ENCODE assay signal across 19 cellular contexts in genomic region chr10:32418572-32418971, GRCh38. TPM values are rescaled to one million over a fixed set of nuclear protein-coding genes. Genes with fewer than 3 reads are reported as not detected.
DNase-seq lines count a peak whose midpoint lies in the region; ATAC-seq, FAIRE-seq and TF ChIP-seq lines count a peak whose summit lies in the region.
"Had no signal": no experiment of that assay in that cellular context is flagged by ENCODE, and none has a peak within 500 bp of the region (broad histone marks: within the 10 kb centered on the region; RNA-seq: fewer than 3 reads in every experiment).

No MANE protein-coding gene starts in this region.

- in situ Hi-C loops in IMR-90 (cut with MboI; ENCODE audit: low sequenced_read_pairs) (no loop called here), K562 (cut with MboI) (no loop called here)

- no peak overlapping the region for H3K4me3 ChIP-seq in IMR-90 (ENCODE audit: insufficient read depth, low read depth, low read length)
- no peak overlapping the region for H3K4me3 ChIP-seq in K562
- no peak overlapping the region for H3K4me3 ChIP-seq in thyroid gland (replicated peaks in 1 of 3)
- H3K4me3 ChIP-seq: BLaER1 treated with 17β-estradiol and CSF1 and Interleukin-3, amounts not matched to agents 10 nM and 100 nM had no signal

- 70% methylated on average over 2 of the region's 3 CpGs; no CpG with 5 or more reads in 1 of the 2 experiments for WGBS in IMR-90 (ENCODE audit: extremely low coverage in 2 of 2, insufficient read length in 1 of 2), 2 experiments
- WGBS in K562 (ENCODE audit: insufficient coverage, low coverage, missing lambda C conversion rate) = 8% methylated on average over 3 of the region's 3 CpGs
- WGBS in thyroid gland, 2 donors = 81 to 82% methylated on average over 3 of the region's 3 CpGs

- no peaks in the 10 kb centered on the region for H3K36me3 ChIP-seq in IMR-90 (ENCODE audit: control insufficient read depth, insufficient read depth, low read length)
- no peaks in the 10 kb centered on the region for H3K36me3 ChIP-seq in K562 (ENCODE audit: control insufficient read depth, insufficient read depth, low read length)
- H3K36me3 ChIP-seq in thyroid gland = no peaks in the 10 kb centered on the region
- H3K36me3 ChIP-seq: BLaER1 treated with 17β-estradiol and CSF1 and Interleukin-3, amounts not matched to agents 10 nM and 100 nM had no signal

- no peak for TF ChIP-seq POLR2A in IMR-90 (IDR thresholded peaks at IDR 0.05; ENCODE audit: low read depth, low read length)
- no peak for TF ChIP-seq POLR2A in K562 (conservative IDR thresholded peaks at IDR 0.05)
- TF ChIP-seq POLR2A in thyroid gland (IDR thresholded peaks at IDR 0.05) = no peak

- H3K4me2 ChIP-seq in IMR-90 (ENCODE audit: low read depth, low read length) (no peak overlapping the region), K562 (ENCODE audit: insufficient read depth, low read length) (no peak overlapping the region)
- H3K4me2 ChIP-seq: BLaER1 treated with 17β-estradiol and CSF1 and Interleukin-3, amounts not matched to agents 10 nM and 100 nM had no signal

- H2BK20ac ChIP-seq in IMR-90 (ENCODE audit: low read depth, low read length) = no peak overlapping the region

- no peak overlapping the region for H3K23ac ChIP-seq in IMR-90 (ENCODE audit: low read depth, low read length)

- no peak overlapping the region for H4K8ac ChIP-seq in IMR-90 (ENCODE audit: low read depth in 2 of 2, low read length in 2 of 2)

- no peak overlapping the region for H2AK9ac ChIP-seq in IMR-90 (replicated peaks; ENCODE audit: low read depth, low read length, poor library complexity)

- no peaks in the 10 kb centered on the region for H3K79me2 ChIP-seq in K562 (ENCODE audit: control insufficient read depth, insufficient read depth, low read length)

- dilution Hi-C loops in IMR-90 (cut with HindIII; ENCODE audit: low sequenced_read_pairs, unreplicated experiment) = no loop called here

- H3K9me3 ChIP-seq in IMR-90 (ENCODE audit: control insufficient read depth, insufficient read depth, low read length) (no peaks in the 10 kb centered on the region), K562 (replicated peaks; ENCODE audit: control insufficient read depth, insufficient read depth, low read depth, low read length) (no peaks in the 10 kb centered on the region), thyroid gland (no peaks in the 10 kb centered on the region)

- TF ChIP-seq CTCF in IMR-90 (conservative IDR thresholded peaks at IDR 0.05; ENCODE audit: low read depth, low read length) (no peak), K562 (IDR thresholded peaks at IDR 0.05 in 2 of 3, conservative IDR thresholded peaks at IDR 0.05 in 1 of 3; ENCODE audit: insufficient read depth in 2 of 3, low read depth in 1 of 3, low read length in 3 of 3) (no peak), thyroid gland (IDR thresholded peaks at IDR 0.05) (no peak)

- no peak overlapping the region for H3K56ac ChIP-seq in IMR-90 (ENCODE audit: extremely low read depth, insufficient read depth, low read length)

- DNase-seq in IMR-90 = no peak
- DNase-seq in K562 (ENCODE audit: extremely low read depth in 1 of 4, low spot score in 3 of 4) = no peak
- DNase-seq in left colon = no peak
- no peak for DNase-seq in thyroid gland
- DNase-seq in activated T-cell treated with anti-CD3 and anti-CD28 coated beads, Interleukin-2, amount 50 U/mL, for 1 hour = no peak
- DNase-seq in SHP77 treated with DMSO at 0.1 percent for 48 hours (lab: John Stamatoyannopoulos, UW) = no peak
- DNase-seq: CD8-positive, alpha-beta memory T cell; DMS53; NCI-H1105; NCI-H1694; NCI-H2227 treated with DMSO at 0.1 percent for 48 hours; NCI-H524; NCI-H82; SIG-M5 had no signal

- H4K5ac ChIP-seq in IMR-90 (ENCODE audit: low read depth, low read length) = 0 out of 2 replicates have a peak overlapping the region, but pooled peaks have one; percentile 12

- TF ChIP-seq RAD21 in IMR-90 (IDR thresholded peaks at IDR 0.05; ENCODE audit: low read length) (no peak), K562 (CRISPR knock-in tag; conservative IDR thresholded peaks at IDR 0.05 in 1 of 2, IDR thresholded peaks at IDR 0.05 in 1 of 2) (no peak)

- H3K14ac ChIP-seq in IMR-90 (replicated peaks; ENCODE audit: low read depth, low read length) = no peak overlapping the region

- H2BK120ac ChIP-seq in IMR-90 (ENCODE audit: low read depth, low read length) = no peak overlapping the region

- no peak overlapping the region for H3K4ac ChIP-seq in IMR-90 (ENCODE audit: low read depth, low read length)

- H3K79me1 ChIP-seq in IMR-90 (ENCODE audit: low read depth in 1 of 2, low read length in 2 of 2) = no peaks in the 10 kb centered on the region

- H2BK5ac ChIP-seq in IMR-90 (ENCODE audit: low read depth, low read length, poor library complexity, severe bottlenecking) = peak overlapping the region; percentile 26

- ATAC-seq in IMR-90 (ENCODE audit: low read depth) (no peak), K562 (peak; percentile 25; the same call in 2 of the 3 replicates), left colon (peak; percentile 75), GM18858 (IDR thresholded peaks at IDR 0.05; ENCODE audit: unreplicated experiment) (no peak)

- no peak overlapping the region for H2BK15ac ChIP-seq in IMR-90 (ENCODE audit: low read depth, low read length)

- CTCF ChIA-PET in IMR-90 (lab: Yijun Ruan, JAX) = no interaction called here
- CTCF ChIA-PET in K562 (lab: Yijun Ruan, JAX; ENCODE audit: low intra/inter-chr PET ratio) = no interaction called here

- intact Hi-C loops in IMR-90 (cut with micrococcal nuclease) = loop anchor here (2.0 kb wide), 1 partner anchor 42 kb away; no protein-coding TSS in a partner anchor
- intact Hi-C loops in K562 (cut with micrococcal nuclease) = loop anchor here (2.0 kb wide), 1 partner anchor 40 kb away; no protein-coding TSS in a partner anchor
- intact Hi-C loops in left colon (cut with DNase I, micrococcal nuclease) = no loop called here
- intact Hi-C loops in thyroid gland (cut with DNase I) = no loop called here

- H2AK5ac ChIP-seq in IMR-90 (ENCODE audit: low read depth, low read length) = no peak overlapping the region

- H3K27me3 ChIP-seq in IMR-90 (ENCODE audit: control insufficient read depth, insufficient read depth, low read length) (no peaks in the 10 kb centered on the region), K562 (ENCODE audit: control insufficient read depth in 2 of 2, insufficient read depth in 2 of 2, low read length in 2 of 2) (no peaks in the 10 kb centered on the region), thyroid gland (no peaks in the 10 kb centered on the region)
- H3K27me3 ChIP-seq: BLaER1 treated with 17β-estradiol and CSF1 and Interleukin-3, amounts not matched to agents 10 nM and 100 nM had no signal

- peak overlapping the region; percentile 53; the same call in 1 of the 2 replicates for H3K27ac ChIP-seq in IMR-90 (ENCODE audit: insufficient read depth, low read length)
- no peak overlapping the region for H3K27ac ChIP-seq in K562 (ENCODE audit: extremely low read depth, low read depth, low read length)
- H3K27ac ChIP-seq in thyroid gland = peak overlapping the region; percentile 32 to 59 (median 52)
- H3K27ac ChIP-seq: BLaER1 treated with 17β-estradiol and CSF1 and Interleukin-3, amounts not matched to agents 10 nM and 100 nM had no signal

- H4K91ac ChIP-seq in IMR-90 (ENCODE audit: insufficient read depth, low read depth, low read length) = no peak overlapping the region

- H4K20me1 ChIP-seq in IMR-90 (ENCODE audit: insufficient read depth, low read length) = no peaks in the 10 kb centered on the region
- no peaks in the 10 kb centered on the region for H4K20me1 ChIP-seq in K562 (replicated peaks; ENCODE audit: control insufficient read depth, insufficient read depth, low read length)
- H4K20me1 ChIP-seq: BLaER1 treated with 17β-estradiol and CSF1 and Interleukin-3, amounts not matched to agents 10 nM and 100 nM had no signal

- TF ChIP-seq EP300 in K562 (IDR thresholded peaks at IDR 0.05; ENCODE audit: low read length) = no peak

- H3K4me1 ChIP-seq in IMR-90 (ENCODE audit: control insufficient read depth, insufficient read depth, low read length) (peaks cover 5% of the 10 kb centered on the region), K562 (replicated peaks in 1 of 2; ENCODE audit: control insufficient read depth in 2 of 2, insufficient read depth in 2 of 2, low read length in 2 of 2) (peaks cover 0 to 4% of the 10 kb centered on the region in 2 experiments; a peak in 3 of 5 replicates), thyroid gland (peaks cover 8 to 9% of the 10 kb centered on the region in 2 donors)
- H3K4me1 ChIP-seq: BLaER1 treated with 17β-estradiol and CSF1 and Interleukin-3, amounts not matched to agents 10 nM and 100 nM had no signal

- no peak overlapping the region for H2AFZ ChIP-seq in IMR-90 (replicated peaks; ENCODE audit: low read length, poor library complexity)
- H2AFZ ChIP-seq in K562 (ENCODE audit: low read depth, low read length) = peak overlapping the region; percentile 63

- FAIRE-seq in K562 (lab: Jason Lieb, UNC) = no peak
- FAIRE-seq: GM12892, GM18507, H1 had no signal

- no TSS peak for BruUV-seq in IMR-90 (replicated peaks; lab: Mats Ljungman, UMichigan)
- no TSS peak for BruUV-seq in K562 (replicated peaks; lab: Mats Ljungman, UMichigan)

- peak overlapping the region; percentile 85 for H3K18ac ChIP-seq in IMR-90 (ENCODE audit: low read depth, low read length)

- no peaks in the 10 kb centered on the region for H3K9me1 ChIP-seq in IMR-90 (ENCODE audit: insufficient read depth, low read length)
- no peaks in the 10 kb centered on the region for H3K9me1 ChIP-seq in K562 (ENCODE audit: control insufficient read depth, insufficient read depth, low read length)

- H3K9ac ChIP-seq in IMR-90 (ENCODE audit: low read depth, low read length) = no peak overlapping the region
- H3K9ac ChIP-seq in K562 (ENCODE audit: insufficient read depth in 1 of 2, low read depth in 2 of 2, low read length in 2 of 2) = no peak overlapping the region
- H3K9ac ChIP-seq: BLaER1 treated with 17β-estradiol and CSF1 and Interleukin-3, amounts not matched to agents 10 nM and 100 nM had no signal

- POLR2A ChIA-PET in IMR-90 (lab: Charles Lee; ENCODE audit: unreplicated experiment) = no interaction called here
- POLR2A ChIA-PET in K562 (lab: Yijun Ruan, JAX) = interaction anchor here (0.8 kb wide), 1 partner anchor 27 kb away, joined by 3 read pairs; the partner anchor contains the start of gene CCDC7

RNA-seq across cellular contexts. Expression of gene CCDC7, which starts 27.4 kb away (rescaled TPM):
- total RNA-seq in IMR-90 (2012; rRNA removed) (3.9 and 4.3 TPM in 2 replicates), K562 (2014; rRNA removed) (2.5 and 2.7 TPM in 2 replicates), K562 (2014; rRNA removed; fragmentation: Illumina TruSeq; extraction: Trizol) (3.9 and 4.7 TPM in 2 replicates), K562 (2015; rRNA removed; fragmentation: Illumina TruSeq; extraction: Trizol) (5.8 and 6.6 TPM in 2 replicates), K562 (2021) (3.0 and 3.3 TPM in 2 replicates), left colon (10 to 100 TPM; 11.4 to 15.9 TPM), thyroid gland (10 to 100 TPM; 41.2 to 69.0 (median 55.2) TPM)
- polyA plus RNA-seq in IMR-90 (2012; rRNA removed) (0.37 and 0.74 TPM in 2 replicates), K562 (2011; rRNA removed) (2.2 and 3.0 TPM in 2 replicates), K562 (2014; fragmentation: Illumina TruSeq; extraction: Trizol) (1.4 and 1.9 TPM in 2 replicates), K562 (2014; fragmentation: Nextera tagmentation; extraction: Ambion mirVana) (1 to 10 TPM; 1.5 to 2.7 TPM), K562 (2014; rRNA removed) (1.7 and 1.9 TPM in 2 replicates)
- polyA plus RNA-seq in IMR-90 (2012; cell fraction: cytosol; rRNA removed) = 0.05 and 0.10 TPM in 2 replicates
- polyA plus RNA-seq in IMR-90 (2012; cell fraction: nucleus; rRNA removed; ENCODE audit: low replicate concordance) = 0.33 and 1.6 TPM in 2 replicates
- total RNA-seq in K562 (2011; cell fraction: chromatin; rRNA removed; ENCODE audit: low replicate concordance) = 6.7 and 24.4 TPM in 2 replicates
- total RNA-seq in K562 (2011; cell fraction: nucleolus; rRNA removed) = 3.3 and 4.7 TPM in 2 replicates
- 7.2 and 10.6 TPM in 2 replicates for total RNA-seq in K562 (2011; cell fraction: nucleoplasm; rRNA removed)
- polyA plus RNA-seq in K562 (2011; cell fraction: cytosol; rRNA removed) = 0.10 and 0.47 TPM in 2 replicates
- polyA plus RNA-seq in K562 (2011; cell fraction: nucleus; rRNA removed) = 2.1 and 3.1 TPM in 2 replicates
- polyA plus RNA-seq in K562 (2012) = 1.3 and 2.2 TPM in 2 replicates
- polyA minus RNA-seq in K562 (2011; rRNA and poly(A)+ RNA removed) = 7.1 and 10.9 TPM in 2 replicates
- 0.95 and 2.6 TPM in 2 replicates for polyA minus RNA-seq in K562 (2011; cell fraction: cytosol; rRNA and poly(A)+ RNA removed)
- polyA minus RNA-seq in K562 (2011; cell fraction: nucleus; rRNA and poly(A)+ RNA removed) = 6.7 and 12.7 TPM in 2 replicates

Comparison
In these comparisons a context has a peak if more than half of its experiments do, and no peak if none do; other contexts are left out.
1. ATAC-seq: peak in K562 (single experiment) and left colon (single experiment); none in IMR-90 (single experiment) and GM18858 (single experiment).
2. intact Hi-C loops: an anchor here in IMR-90 (2.0 kb wide) and K562 (2.0 kb wide); none called in left colon and thyroid gland.